In the genomic region with DNA sequence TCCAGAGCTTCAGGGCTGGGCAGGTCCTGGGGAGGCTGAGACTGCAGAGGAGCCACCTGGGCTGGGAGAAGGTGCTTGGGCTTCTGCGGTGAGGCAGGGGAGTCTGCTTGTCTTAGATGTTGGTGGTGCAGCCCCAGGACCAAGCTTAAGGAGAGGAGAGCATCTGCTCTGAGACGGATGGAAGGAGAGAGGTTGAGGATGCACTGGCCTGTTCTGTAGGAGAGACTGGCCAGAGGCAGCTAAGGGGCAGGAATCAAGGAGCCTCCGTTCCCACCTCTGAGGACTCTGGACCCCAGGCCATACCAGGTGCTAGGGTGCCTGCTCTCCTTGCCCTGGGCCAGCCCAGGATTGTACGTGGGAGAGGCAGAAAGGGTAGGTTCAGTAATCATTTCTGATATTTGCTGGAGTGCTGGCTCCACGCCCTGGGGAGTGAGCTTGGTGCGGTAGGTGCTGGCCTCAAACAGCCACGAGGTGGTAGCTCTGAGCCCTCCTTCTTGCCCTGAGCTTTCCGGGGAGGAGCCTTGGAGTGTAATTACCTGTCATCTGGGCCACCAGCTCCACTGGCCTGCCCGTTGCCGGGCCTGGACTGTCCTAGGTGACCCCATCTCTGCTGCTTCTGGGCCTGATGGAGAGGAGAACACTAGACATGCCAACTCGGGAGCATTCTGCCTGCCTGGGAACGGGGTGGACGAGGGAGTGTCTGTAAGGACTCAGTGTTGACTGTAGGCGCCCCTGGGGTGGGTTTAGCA, we compare ENCODE assay signal across 12 cellular contexts. TPM values are rescaled to one million over a fixed set of nuclear protein-coding genes. Genes with fewer than 3 reads are reported as not detected.
DNase-seq lines count a peak whose midpoint lies in the region; ATAC-seq and TF ChIP-seq lines count a peak whose summit lies in the region.
"Had no signal": no experiment of that assay in that cellular context is flagged by ENCODE, and none has a peak within 500 bp of the region (broad histone marks: within the 10 kb centered on the region; RNA-seq: fewer than 3 reads in every experiment).

No MANE protein-coding gene starts in this region.

- intact Hi-C loops in left ventricle myocardium superior (cut with micrococcal nuclease), result no loop called here
- intact Hi-C loops in left ventricle myocardium inferior (cut with micrococcal nuclease), result no loop called here
- intact Hi-C loops in left colon (cut with DNase I, micrococcal nuclease), result no loop called here

- no peaks in the 10 kb centered on the region for H3K9me3 ChIP-seq in left ventricle myocardium inferior (replicated peaks)

- no peak for TF ChIP-seq CTCF in left ventricle myocardium inferior (IDR thresholded peaks at IDR 0.05; ENCODE audit: borderline replicate concordance)

- ATAC-seq in left ventricle myocardium superior, result no peak
- peak; percentile 98 for ATAC-seq in left colon
- no peak for ATAC-seq in HG02885 (IDR thresholded peaks at IDR 0.05; ENCODE audit: poor library complexity, unreplicated experiment)

- peaks cover 3% of the 10 kb centered on the region for H3K36me3 ChIP-seq in left ventricle myocardium inferior

- DNase-seq in left ventricle myocardium superior (peak; percentile 13), left ventricle myocardium inferior (no peak), SKM-1 (lab: John Stamatoyannopoulos, UW; ENCODE audit: unreplicated experiment) (peak; percentile 82), left colon (peak; percentile 38 to 60), HK-2 (ENCODE audit: unreplicated experiment) (no peak), NCI-H1105 treated with DMSO at 0.1 percent for 48 hours (lab: John Stamatoyannopoulos, UW) (no peak), NCI-H1694 treated with DMSO at 0.1 percent for 48 hours (lab: John Stamatoyannopoulos, UW) (no peak)
- DNase-seq: activated T-cell treated with anti-CD3 and anti-CD28 coated beads, Interleukin-2, amount 50 U/mL, for 72 hours; DMS79 treated with DMSO at 0.1 percent for 48 hours had no signal

- H3K27ac ChIP-seq in left ventricle myocardium inferior (replicated peaks), result no peak overlapping the region

- H3K4me3 ChIP-seq in left ventricle myocardium inferior, result no peak overlapping the region

- H3K27me3 ChIP-seq in left ventricle myocardium inferior (ENCODE audit: low read depth), result no peaks in the 10 kb centered on the region

- no peaks in the 10 kb centered on the region for H3K4me1 ChIP-seq in left ventricle myocardium inferior

RNA-seq across cellular contexts. Expression of a gene that starts 9.3 kb away (rescaled TPM):
- total RNA-seq in left ventricle myocardium superior (not detected), left ventricle myocardium inferior (not detected), left colon (not detected)
- total RNA-seq: activated T-cell treated with anti-CD3 and anti-CD28 coated beads, Interleukin-2, amount 50 U/mL, for 72 hours; glomerular endothelial cell; NCI-H460 had no signal

RNA-seq across cellular contexts. Expression of a gene that starts 20.1 kb away (rescaled TPM):
- total RNA-seq in left ventricle myocardium superior, result 1.0 TPM
- total RNA-seq in left ventricle myocardium inferior, result not detected
- total RNA-seq in left colon, result 1 to 10 TPM in 1 of 2 donors, under 1 TPM in 1; 0.67 to 3.0 TPM
- total RNA-seq: activated T-cell treated with anti-CD3 and anti-CD28 coated beads, Interleukin-2, amount 50 U/mL, for 72 hours; NCI-H460 had no signal

RNA-seq across cellular contexts. Expression of a gene that starts 38.8 kb away (rescaled TPM):
- 13.5 TPM for total RNA-seq in left ventricle myocardium superior
- total RNA-seq in left ventricle myocardium inferior, result 16.4 TPM
- under 1 TPM; 0.37 to 0.39 TPM for total RNA-seq in left colon
- total RNA-seq: activated T-cell treated with anti-CD3 and anti-CD28 coated beads, Interleukin-2, amount 50 U/mL, for 72 hours; glomerular endothelial cell had no signal

Comparison
In these comparisons a context has a peak if more than half of its experiments do, and no peak if none do; other contexts are left out.
1. DNase-seq: peak in left ventricle myocardium superior (single experiment), SKM-1 (single experiment) and left colon (2 of 2); none in left ventricle myocardium inferior (single experiment), HK-2 (single experiment), NCI-H1105 treated with DMSO at 0.1 percent for 48 hours (single experiment) and NCI-H1694 treated with DMSO at 0.1 percent for 48 hours (single experiment).
2. RNA of a gene that starts 38.8 kb away (total RNA-seq): 16.4 TPM in left ventricle myocardium inferior (single experiment) and 13.5 TPM in left ventricle myocardium superior (single experiment); 0.37 to 0.39 TPM in left colon; every median in the first group is over 10 times any median in the second.